Comparison of ENCODE assay signal across 28 cellular contexts in genomic region chr5:173565491-173566038, GRCh38.
"Had no signal": no experiment of that assay in that cellular context is flagged by ENCODE, and none has a peak within 500 bp of the region (broad histone marks: within the 10 kb centered on the region; RNA-seq: fewer than 3 reads in every experiment).

No MANE protein-coding gene starts in this region.

- H3K9me3 ChIP-seq: neutrophil, pancreas, right lobe of liver, suprapubic skin, testis, upper lobe of right lung had no signal

- H3K4me2 ChIP-seq: smooth muscle cell had no signal

- H3K4me3 ChIP-seq: pancreas, psoas muscle, right lobe of liver, skin epidermis, smooth muscle cell, spleen, suprapubic skin, testis, tibial nerve, upper lobe of right lung, uterus had no signal

- H3K27ac ChIP-seq: neutrophil, pancreas, psoas muscle, right lobe of liver, spleen, suprapubic skin, testis, tibial nerve, upper lobe of right lung, uterus had no signal

- DNase-seq: naive B cell; naive thymus-derived CD8-positive, alpha-beta T cell; nephron progenitor cell; nucleus accumbens; pancreas; psoas muscle; right cardiac atrium; spleen; stimulated activated CD4-positive, alpha-beta T cell treated with anti-CD3 and anti-CD28 coated beads, Interleukin-12 subunit alpha, Interleukin-12 subunit beta, amount 100 ng/mL, for 4 hours; stimulated activated CD4-positive, alpha-beta T cell treated with anti-CD3 and anti-CD28 coated beads, Interleukin-1b, Interleukin-23, amount 100 ng/mL, for 48 hours; stimulated activated CD4-positive, alpha-beta T cell treated with anti-CD3 and anti-CD28 coated beads, Interleukin-4, amount 100 ng/mL, for 1 hour; stimulated activated CD4-positive, alpha-beta T cell treated with anti-CD3 and anti-CD28 coated beads, Interleukin-4, amount 100 ng/mL, for 4 hours; stimulated activated CD8-positive, alpha-beta memory T cell treated with anti-CD3 and anti-CD28 coated beads, Interleukin-4, amount 100 ng/mL, for 48 hours; stimulated activated naive CD4-positive, alpha-beta T cell; stimulated activated naive CD8-positive, alpha-beta T cell treated with anti-CD3 and anti-CD28 coated beads, Interleukin-15, amount 100 ng/mL, for 72 hours; stimulated activated naive CD8-positive, alpha-beta T cell treated with anti-CD3 and anti-CD28 coated beads, Interleukin-15, Interleukin-2, amounts not matched to agents 100 U/mL and 50 U/mL, for 24 hours; substantia nigra; testis; upper lobe of right lung; uterus had no signal

- H3K4me1 ChIP-seq: pancreas, psoas muscle, right lobe of liver, spleen, suprapubic skin, testis, tibial nerve, upper lobe of right lung, uterus had no signal

- H3K36me3 ChIP-seq: neutrophil, pancreas, right lobe of liver, spleen, suprapubic skin, tibial nerve, upper lobe of right lung, uterus had no signal

- H3K27me3 ChIP-seq: pancreas, right lobe of liver, testis, tibial nerve, uterus had no signal

- ATAC-seq: naive thymus-derived CD8-positive, alpha-beta T cell; natural killer cell treated with Interleukin-12 subunit alpha and Interleukin-12 subunit beta and Interleukin-15 and Interleukin-18, amount 100 ng/mL, for 72 hours; pancreas; psoas muscle; right cardiac atrium; right lobe of liver; stimulated activated memory B cell treated with anti-CD40 and anti-IgM and Interleukin-4, amounts not matched to agents 10 μg/mL and 1 μg/mL and 100 μg/mL, for 72 hours; stimulated activated naive CD8-positive, alpha-beta T cell treated with anti-CD3 and anti-CD28 coated beads, Interleukin-15, amount 100 ng/mL, for 72 hours; stimulated activated naive CD8-positive, alpha-beta T cell treated with anti-CD3 and anti-CD28 coated beads, Interleukin-15, Interleukin-2, amounts not matched to agents 100 U/mL and 50 U/mL, for 24 hours; upper lobe of right lung had no signal
